9 cellular contexts compared by ENCODE assay signal in the genomic region with DNA sequence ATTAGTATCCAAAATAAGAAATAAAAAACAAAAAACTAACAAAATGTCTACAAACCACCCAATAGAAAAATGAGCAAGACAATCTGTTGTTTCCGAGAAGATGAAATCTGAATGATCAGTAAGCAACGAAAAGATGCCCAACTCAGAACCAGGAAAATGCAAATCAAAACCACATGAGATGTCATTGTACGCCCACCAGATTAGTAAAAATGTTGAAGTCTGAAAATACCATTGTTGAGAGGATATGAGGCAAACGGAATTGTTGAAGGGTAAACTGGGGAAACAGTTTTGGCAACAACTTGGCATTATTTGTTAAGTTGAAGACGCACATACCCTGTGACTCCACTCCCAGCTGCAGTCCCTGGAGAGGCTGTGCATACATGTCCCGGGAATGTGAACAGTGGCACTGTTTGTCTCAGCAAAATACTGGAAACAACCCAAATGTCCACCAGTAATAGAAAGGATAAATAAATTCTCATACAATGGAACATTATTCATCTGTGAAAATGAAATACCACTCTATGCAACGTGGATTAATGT. TPM values are rescaled to one million over a fixed set of nuclear protein-coding genes. Genes with fewer than 3 reads are reported as not detected.
DNase-seq lines count a peak whose midpoint lies in the region; ATAC-seq and TF ChIP-seq lines count a peak whose summit lies in the region.
"Had no signal": no experiment of that assay in that cellular context is flagged by ENCODE, and none has a peak within 500 bp of the region (broad histone marks: within the 10 kb centered on the region; RNA-seq: fewer than 3 reads in every experiment).

No MANE protein-coding gene starts in this region.

- H3K23ac ChIP-seq in mesendoderm (ENCODE audit: low read length): no peak overlapping the region

- no peak overlapping the region for H3K18ac ChIP-seq in mesendoderm (ENCODE audit: low read length)

- H2BK120ac ChIP-seq in mesendoderm (ENCODE audit: low read depth, low read length): no peak overlapping the region

- peak overlapping the region; percentile 61 for H3K27ac ChIP-seq in SU-DHL-6 (ENCODE audit: low read depth, low read length)
- H3K27ac ChIP-seq in osteoblast (ENCODE audit: low read depth, low read length): peak overlapping the region; percentile 78
- H3K27ac ChIP-seq in mesendoderm (ENCODE audit: low read depth, low read length): no peak overlapping the region

- H3K9ac ChIP-seq in SU-DHL-6 (ENCODE audit: low read length) (peak overlapping the region; percentile 36; the same call in 1 of the 2 replicates), mesendoderm (ENCODE audit: low read length) (no peak overlapping the region)

- H3K4me3 ChIP-seq in SU-DHL-6 (ENCODE audit: insufficient read depth, low read length, poor library complexity, severe bottlenecking): peak overlapping the region; percentile 10
- H3K4me3 ChIP-seq in osteoblast (ENCODE audit: insufficient read depth, low read length): peak overlapping the region; percentile 3
- no peak overlapping the region for H3K4me3 ChIP-seq in mesendoderm (ENCODE audit: low read length)

- no peaks in the 10 kb centered on the region for H3K9me3 ChIP-seq in SU-DHL-6 (ENCODE audit: insufficient read depth, low read length)
- H3K9me3 ChIP-seq in osteoblast (ENCODE audit: low read depth, low read length): no peaks in the 10 kb centered on the region

- H3K79me2 ChIP-seq in SU-DHL-6 (ENCODE audit: insufficient read depth, low read length) (peaks cover 93% of the 10 kb centered on the region), osteoblast (ENCODE audit: insufficient read depth, low read length) (peaks cover 75% of the 10 kb centered on the region), mesendoderm (ENCODE audit: control insufficient read depth, insufficient read depth, low read length) (no peaks in the 10 kb centered on the region)

- H2BK5ac ChIP-seq in mesendoderm (ENCODE audit: low read length): no peak overlapping the region

- peaks cover 8% of the 10 kb centered on the region for H3K36me3 ChIP-seq in SU-DHL-6 (ENCODE audit: low read length)
- H3K36me3 ChIP-seq in osteoblast (ENCODE audit: insufficient read depth, low read length): peaks cover 16% of the 10 kb centered on the region
- H3K36me3 ChIP-seq in mesendoderm (ENCODE audit: control insufficient read depth, insufficient read depth, low read length): peaks cover 2% of the 10 kb centered on the region

- TF ChIP-seq CTCF in SU-DHL-6 (IDR thresholded peaks at IDR 0.05; ENCODE audit: insufficient read depth, low read length, poor library complexity, severe bottlenecking) (no peak), osteoblast (IDR thresholded peaks at IDR 0.05; ENCODE audit: extremely low read depth, low read depth, low read length) (no peak)

- no peak overlapping the region for H4K5ac ChIP-seq in mesendoderm (ENCODE audit: low read length)

- H4K20me1 ChIP-seq in SU-DHL-6 (ENCODE audit: low read depth, low read length): no peaks in the 10 kb centered on the region
- peaks cover 20% of the 10 kb centered on the region for H4K20me1 ChIP-seq in osteoblast (ENCODE audit: insufficient read depth, low read length)

- H2AFZ ChIP-seq in SU-DHL-6 (ENCODE audit: low read depth, low read length, severe bottlenecking) (no peak overlapping the region), osteoblast (ENCODE audit: low read length) (no peak overlapping the region)

- WGBS in mesendoderm (ENCODE audit: extremely low coverage, insufficient coverage, low lambda C conversion rate): no CpG with 5 or more reads among the region's 7 CpGs

- peaks cover 3% of the 10 kb centered on the region for H3K79me1 ChIP-seq in mesendoderm (ENCODE audit: low read length)

- no peak overlapping the region for H3K4ac ChIP-seq in mesendoderm (ENCODE audit: low read depth, low read length)

- H3K4me1 ChIP-seq in osteoblast (ENCODE audit: insufficient read depth, low read length) (peaks cover 30% of the 10 kb centered on the region), mesendoderm (ENCODE audit: control insufficient read depth, low read depth, low read length) (no peaks in the 10 kb centered on the region)

- no peak overlapping the region for H4K8ac ChIP-seq in mesendoderm (ENCODE audit: low read depth, low read length)

- DNase-seq in EH (ENCODE audit: low read depth) (peak; percentile 76), epidermal melanocyte (ENCODE audit: insufficient read length, low spot score) (peak; percentile 69), osteoblast (ENCODE audit: insufficient read length, low spot score, missing footprints) (peak; percentile 54), mesendoderm (no peak), HPDE6-E6E7 (ENCODE audit: extremely low spot score) (no peak)
- DNase-seq: T1000 had no signal

- no peak overlapping the region for H2BK15ac ChIP-seq in mesendoderm (replicated peaks; ENCODE audit: low read depth)

- H3K56ac ChIP-seq in mesendoderm (ENCODE audit: low read length): no peak overlapping the region

- H3K4me2 ChIP-seq in SU-DHL-6 (ENCODE audit: low read depth, low read length, poor library complexity, severe bottlenecking) (peak overlapping the region; percentile 52), osteoblast (ENCODE audit: insufficient read depth, low read length) (peak overlapping the region; percentile 69), mesendoderm (ENCODE audit: low read length) (no peak overlapping the region)

- H3K9me2 ChIP-seq in SU-DHL-6 (replicated peaks; ENCODE audit: insufficient read depth, low read length): no peaks in the 10 kb centered on the region

- no peak for ATAC-seq in GM21390 (IDR thresholded peaks at IDR 0.05; ENCODE audit: unreplicated experiment)
- no peak for ATAC-seq in GM21360 (IDR thresholded peaks at IDR 0.05; ENCODE audit: unreplicated experiment)

- H3F3A ChIP-seq in SU-DHL-6 (ENCODE audit: insufficient read depth): peaks cover 16% of the 10 kb centered on the region

- H3K27me3 ChIP-seq in SU-DHL-6 (ENCODE audit: low read length) (no peaks in the 10 kb centered on the region), osteoblast (ENCODE audit: insufficient read depth, low read length) (no peaks in the 10 kb centered on the region), mesendoderm (ENCODE audit: insufficient read depth, low read length, poor library complexity) (no peaks in the 10 kb centered on the region)

- no peak overlapping the region for H2AK5ac ChIP-seq in mesendoderm (ENCODE audit: low read length)

RNA-seq across cellular contexts. Expression of a gene that starts 10.6 kb away (rescaled TPM):
- 25.0 and 29.7 TPM in 2 replicates for total RNA-seq in osteoblast
- polyA plus RNA-seq in mesendoderm (2013, experiment 1 of 2): 16.0 TPM
- 15.4 TPM for polyA plus RNA-seq in mesendoderm (2013, experiment 2 of 2)

RNA-seq across cellular contexts. Expression of a gene that starts 38.7 kb away (rescaled TPM):
- not detected in 2 replicates for total RNA-seq in osteoblast
- 0.03 TPM for polyA plus RNA-seq in mesendoderm (2013, experiment 1 of 2)
- 0.04 TPM for polyA plus RNA-seq in mesendoderm (2013, experiment 2 of 2)

RNA-seq across cellular contexts. Expression of a gene that starts 52.5 kb away (rescaled TPM):
- 4.1 and 6.9 TPM in 2 replicates for total RNA-seq in osteoblast
- 0.03 TPM for polyA plus RNA-seq in mesendoderm (2013, experiment 1 of 2)
- 0.07 TPM for polyA plus RNA-seq in mesendoderm (2013, experiment 2 of 2)

RNA-seq across cellular contexts. Expression of a gene that starts 56.5 kb away (rescaled TPM):
- total RNA-seq in osteoblast: not detected in 2 replicates
- 0.29 TPM for polyA plus RNA-seq in mesendoderm (2013, experiment 1 of 2)
- 0.28 TPM for polyA plus RNA-seq in mesendoderm (2013, experiment 2 of 2)

Comparison
In these comparisons a context has a peak if more than half of its experiments do, and no peak if none do; other contexts are left out.
1. DNase-seq: peak in EH (single experiment), epidermal melanocyte (single experiment) and osteoblast (single experiment); none in mesendoderm (single experiment) and HPDE6-E6E7 (single experiment).